ENCODE assay signal across 8 cellular contexts in the genomic region with DNA sequence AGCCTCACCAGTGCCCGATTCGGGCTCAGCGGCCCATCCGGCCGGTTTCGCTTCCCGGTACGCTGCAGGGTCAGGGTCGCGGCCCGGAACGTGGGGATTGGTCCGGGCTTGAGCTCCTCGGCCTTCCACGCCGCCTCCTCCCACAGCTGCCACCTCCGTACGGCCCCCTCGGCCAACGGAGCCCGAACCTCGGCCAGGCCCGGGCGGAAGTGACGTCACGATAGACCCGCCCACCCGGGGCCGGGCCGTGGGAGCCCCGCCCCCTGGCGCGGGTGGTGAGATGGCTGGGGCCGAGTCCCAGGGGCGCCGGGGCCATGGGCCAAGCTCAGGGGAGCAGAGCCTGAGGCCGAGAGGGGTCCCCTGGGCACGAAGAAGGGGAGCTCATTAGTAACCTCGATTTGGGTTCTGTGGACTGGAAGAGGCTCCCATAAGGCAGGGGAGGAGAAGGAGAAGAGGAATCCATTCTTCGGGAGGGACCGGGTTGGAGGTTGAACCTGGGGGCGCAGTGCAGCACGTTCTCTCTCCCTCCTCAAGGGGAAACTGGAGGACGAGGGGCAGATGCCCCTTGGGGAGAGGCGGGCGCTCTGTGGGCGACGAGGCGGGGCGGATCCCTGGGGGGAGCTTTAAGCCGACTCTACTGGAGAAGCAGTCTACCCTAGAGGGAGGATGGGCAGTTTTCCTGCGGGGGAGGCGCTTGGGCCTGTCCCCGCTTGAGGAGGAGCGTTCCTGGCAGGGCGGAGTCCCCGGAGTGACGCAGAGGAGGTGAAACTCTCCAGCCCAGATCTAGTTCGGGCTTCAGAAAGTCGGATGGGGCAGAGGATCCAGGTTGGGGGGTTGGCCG. TPM values are rescaled to one million over a fixed set of nuclear protein-coding genes. Genes with fewer than 3 reads are reported as not detected.
A peak's percentile ranks its signal among the peaks of the same experiment; 100 is the strongest.
DNase-seq lines count a peak whose midpoint lies in the region; ATAC-seq and TF ChIP-seq lines count a peak whose summit lies in the region.

A gene with protein sequence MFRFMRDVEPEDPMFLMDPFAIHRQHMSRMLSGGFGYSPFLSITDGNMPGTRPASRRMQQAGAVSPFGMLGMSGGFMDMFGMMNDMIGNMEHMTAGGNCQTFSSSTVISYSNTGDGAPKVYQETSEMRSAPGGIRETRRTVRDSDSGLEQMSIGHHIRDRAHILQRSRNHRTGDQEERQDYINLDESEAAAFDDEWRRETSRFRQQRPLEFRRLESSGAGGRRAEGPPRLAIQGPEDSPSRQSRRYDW (minus strand): TSS at position 211 of the 841 bp plus-strand sequence. CDS start 807 bp downstream, outside the sequence.

- peak within 1 kb of the TSS; percentile 93 for H3K9ac ChIP-seq in iPS-20b (ENCODE audit: low read depth, low read length)

- DNase-seq in ACHN (peak; percentile 100), NCI-H2196 treated with DMSO at 0.1 percent for 48 hours (lab: John Stamatoyannopoulos, UW; ENCODE audit: unreplicated experiment) (peak; percentile 77), breast epithelium (ENCODE audit: low spot score in 2 of 2) (peak; percentile 98)

- in situ Hi-C loops in ACHN (cut with HindIII; ENCODE audit: low pct_ligation_motif_present, low pct_unique_long_range_greater_than_20kb, low sequenced_read_pairs): no loop called here

- peak within 1 kb of the TSS; percentile 98 for H3K27ac ChIP-seq in VCaP
- peak within 1 kb of the TSS; percentile 98 to 99 for H3K27ac ChIP-seq in breast epithelium
- H3K27ac ChIP-seq in iPS-20b (ENCODE audit: low read length): peak within 1 kb of the TSS; percentile 90
- peak within 1 kb of the TSS; percentile 71 to 100 (median 97) for H3K27ac ChIP-seq in skin epidermis

- ATAC-seq in GM18870 (IDR thresholded peaks at IDR 0.05; ENCODE audit: unreplicated experiment): peak; percentile 90
- peak; percentile 89 for ATAC-seq in HG03135 (IDR thresholded peaks at IDR 0.05; ENCODE audit: unreplicated experiment)

- peaks cover 0 to 9% of the 10 kb centered on the region in 2 donors for H3K4me1 ChIP-seq in breast epithelium
- H3K4me1 ChIP-seq in iPS-20b (ENCODE audit: insufficient read depth, low read length): peaks cover 7% of the 10 kb centered on the region; the same call in 1 of the 2 replicates

- intact Hi-C loops in breast epithelium (cut with DNase I; ENCODE audit: low total_unique reads): no loop called here

- H3K9me3 ChIP-seq in breast epithelium (no peaks in the 10 kb centered on the region), iPS-20b (ENCODE audit: insufficient read depth, low read depth, low read length) (no peaks in the 10 kb centered on the region)

- H3K4me3 ChIP-seq in breast epithelium (peak within 1 kb of the TSS; percentile 82 to 98 (median 94)), iPS-20b (ENCODE audit: low read length) (peak within 1 kb of the TSS; percentile 86), skin epidermis (peak within 1 kb of the TSS; percentile 65 to 86 (median 76))

- H3K36me3 ChIP-seq in breast epithelium (peaks cover 20% of the 10 kb centered on the region), iPS-20b (ENCODE audit: insufficient read depth, low read depth, low read length) (peaks cover 39% of the 10 kb centered on the region)

- TF ChIP-seq CTCF in VCaP (conservative IDR thresholded peaks at IDR 0.05): no peak; the same call in 1 of the 2 replicates
- TF ChIP-seq CTCF in breast epithelium (IDR thresholded peaks at IDR 0.05): peak; percentile 83 to 99 (median 96)

- peak; percentile 96 for TF ChIP-seq POLR2A in breast epithelium (IDR thresholded peaks at IDR 0.05)

- H3K27me3 ChIP-seq in breast epithelium: no peaks in the 10 kb centered on the region
- H3K27me3 ChIP-seq in iPS-20b (ENCODE audit: insufficient read depth, low read length): no peaks in the 10 kb centered on the region

RNA-seq across cellular contexts. Expression of the gene that starts here (rescaled TPM):
- 100 to 1,000 TPM; 130 to 168 (median 159) TPM for total RNA-seq in breast epithelium

Comparison
In these comparisons a context has a peak if more than half of its experiments do, and no peak if none do; other contexts are left out.
1. Peak in every context shown above with its lines: DNase-seq, ATAC-seq, H3K4me3 ChIP-seq and H3K27ac ChIP-seq.